9 cellular contexts compared by ENCODE assay signal in the genomic region with DNA sequence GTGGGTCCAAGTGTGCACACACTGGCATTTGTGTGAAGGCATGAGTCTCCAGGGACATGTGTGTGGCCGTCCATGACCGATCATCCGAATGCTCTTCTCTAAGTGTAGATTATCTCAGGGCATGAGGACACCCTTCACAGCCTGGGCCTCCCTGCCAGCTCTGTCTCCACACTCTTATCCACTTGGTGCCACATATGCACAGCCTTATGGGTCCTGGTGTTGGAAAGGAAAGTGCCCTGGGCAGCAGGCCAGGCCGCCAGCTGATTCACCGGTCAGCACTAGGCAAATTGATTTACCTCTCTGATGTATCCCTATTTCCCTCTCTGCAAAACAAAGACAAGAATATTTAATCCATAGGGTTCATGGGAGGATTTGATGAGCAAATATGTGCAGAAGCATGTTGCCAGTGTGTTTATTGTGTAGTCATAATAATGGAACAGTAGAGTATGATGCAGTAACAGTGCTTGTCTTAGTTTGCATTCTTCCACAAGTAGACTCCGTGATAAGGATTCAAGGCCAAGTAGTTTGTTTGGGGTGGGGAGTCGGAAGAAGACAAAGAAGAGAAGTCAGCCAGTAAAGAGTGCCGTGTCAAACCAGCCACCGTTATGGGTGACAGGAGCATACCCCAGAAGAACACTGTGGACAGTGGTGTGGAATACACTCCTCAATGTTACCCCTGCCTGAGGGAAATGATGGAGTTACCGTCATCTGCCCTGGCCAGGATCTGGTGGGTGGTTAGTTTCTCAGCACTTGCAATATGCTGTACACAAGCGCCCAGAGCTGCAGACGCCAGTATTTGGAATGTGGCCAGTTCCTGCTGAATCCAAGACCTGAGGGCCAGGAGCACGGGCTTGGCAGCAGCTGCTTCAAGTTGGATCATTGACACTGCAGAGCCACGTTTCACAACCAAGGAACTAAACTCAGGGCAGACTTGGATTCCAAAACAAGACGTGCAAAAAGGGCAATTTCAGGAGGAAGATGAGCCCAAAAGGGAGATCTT.
DNase-seq lines count a peak whose midpoint lies in the region; ATAC-seq and TF ChIP-seq lines count a peak whose summit lies in the region.
"Had no signal": no experiment of that assay in that cellular context is flagged by ENCODE, and none has a peak within 500 bp of the region (broad histone marks: within the 10 kb centered on the region; RNA-seq: fewer than 3 reads in every experiment).

No MANE protein-coding gene starts in this region.

- H3K36me3 ChIP-seq in breast epithelium, result no peaks in the 10 kb centered on the region

- H3K27me3 ChIP-seq in breast epithelium, result no peaks in the 10 kb centered on the region

- TF ChIP-seq CTCF in breast epithelium (IDR thresholded peaks at IDR 0.05), result no peak

- DNase-seq in NCI-H748 (lab: John Stamatoyannopoulos, UW; ENCODE audit: unreplicated experiment) (peak; percentile 1), NCI-H748 treated with DMSO at 0.1 percent for 48 hours (lab: John Stamatoyannopoulos, UW) (no peak), breast epithelium (ENCODE audit: low spot score in 2 of 2) (peak; percentile 78 to 83), left kidney (ENCODE audit: low read depth, low spot score) (peak; percentile 6), NAMALWA (ENCODE audit: low spot score) (no peak), SIG-M5 treated with dmso at 0.1 percent for 504 hours (lab: John Stamatoyannopoulos, UW; ENCODE audit: unreplicated experiment) (no peak), DMS53 (lab: John Stamatoyannopoulos, UW) (no peak)

- intact Hi-C loops in breast epithelium (cut with DNase I; ENCODE audit: low total_unique reads), result no loop called here

- no peaks in the 10 kb centered on the region for H3K9me3 ChIP-seq in breast epithelium

- no peaks in the 10 kb centered on the region for H3K4me1 ChIP-seq in breast epithelium

- TF ChIP-seq POLR2A in breast epithelium (IDR thresholded peaks at IDR 0.05), result no peak

- no peak overlapping the region for H3K27ac ChIP-seq in breast epithelium

- ATAC-seq in GM19328 (IDR thresholded peaks at IDR 0.05; ENCODE audit: unreplicated experiment), result no peak
- ATAC-seq: activated CD4-positive, CD25-positive, alpha-beta regulatory T cell treated with anti-CD3 and anti-CD28 coated beads, Interleukin-2, amount 50 U/mL, for 24 hours had no signal

- no peak overlapping the region for H3K4me3 ChIP-seq in breast epithelium

Comparison
In these comparisons a context has a peak if more than half of its experiments do, and no peak if none do; other contexts are left out.
1. DNase-seq: peak in NCI-H748 (single experiment), breast epithelium (2 of 2) and left kidney (single experiment); none in NCI-H748 treated with DMSO at 0.1 percent for 48 hours (single experiment), NAMALWA (single experiment), SIG-M5 treated with dmso at 0.1 percent for 504 hours (single experiment) and DMS53 (single experiment).